In genomic region chr12:66823857-66824570, GRCh38 we compare ENCODE assay signal across 10 cellular contexts.
DNase-seq lines count a peak whose midpoint lies in the region; ATAC-seq and TF ChIP-seq lines count a peak whose summit lies in the region.
"Had no signal": no experiment of that assay in that cellular context is flagged by ENCODE, and none has a peak within 500 bp of the region (broad histone marks: within the 10 kb centered on the region; RNA-seq: fewer than 3 reads in every experiment).

No MANE protein-coding gene starts in this region.

- H3K36me3 Mint-ChIP-seq in activated naive CD4-positive, alpha-beta T cell treated with anti-CD3 and anti-CD28 coated beads, Interleukin-2, amount 50 U/mL, for 72 hours = peaks cover 0 to 7% of the 10 kb centered on the region in 2 donors

- TF ChIP-seq CTCF in RWPE1 (conservative IDR thresholded peaks at IDR 0.05; ENCODE audit: low read depth) = no peak

- ATAC-seq in Right ventricle myocardium superior (ENCODE audit: poor library complexity) = peak; percentile 51
- no peak for ATAC-seq in GM18858 (IDR thresholded peaks at IDR 0.05; ENCODE audit: unreplicated experiment)
- no peak for ATAC-seq in activated naive CD4-positive, alpha-beta T cell treated with anti-CD3 and anti-CD28 coated beads, Interleukin-2, amount 50 U/mL, for 72 hours

- POLR2A ChIA-PET in RWPE1 (lab: Yijun Ruan, JAX; ENCODE audit: low non-redundant PET) = no interaction called here

- H3K27ac Mint-ChIP-seq in activated naive CD4-positive, alpha-beta T cell treated with anti-CD3 and anti-CD28 coated beads, Interleukin-2, amount 50 U/mL, for 72 hours = no peak overlapping the region
- H3K27ac Mint-ChIP-seq: B cell had no signal

- intact Hi-C loops in Right ventricle myocardium superior (cut with DNase I) = no loop called here
- intact Hi-C loops in cardiac septum (cut with DNase I) = no loop called here

- CTCF ChIA-PET in RWPE1 (lab: Yijun Ruan, JAX) = interaction anchor here (0.6 kb wide), 2 partner anchors 54 to 206 kb away, joined by 3 to 4 read pairs; no protein-coding TSS in a partner anchor

- H3K9me3 Mint-ChIP-seq in activated naive CD4-positive, alpha-beta T cell treated with anti-CD3 and anti-CD28 coated beads, Interleukin-2, amount 50 U/mL, for 72 hours = peaks cover 0 to 6% of the 10 kb centered on the region in 2 donors

- DNase-seq in Right ventricle myocardium superior = no peak
- no peak for DNase-seq in cardiac septum (ENCODE audit: low spot score)
- DNase-seq in RWPE1 (ENCODE audit: low spot score) = peak; percentile 67
- peak; percentile 21 for DNase-seq in glomerular visceral epithelial cell (ENCODE audit: extremely low spot score)
- DNase-seq in GM03348 (ENCODE audit: low spot score) = no peak
- no peak for DNase-seq in activated CD4-positive, alpha-beta T cell treated with anti-CD3 and anti-CD28 coated beads for 48 hours
- no peak for DNase-seq in activated naive CD4-positive, alpha-beta T cell treated with anti-CD3 and anti-CD28 coated beads, Interleukin-2, amount 50 U/mL, for 72 hours (ENCODE audit: low spot score in 2 of 2)
- DNase-seq: MV-4-11 had no signal

- no peak overlapping the region for H3K27ac ChIP-seq in RWPE1

Comparison
In these comparisons a context has a peak if more than half of its experiments do, and no peak if none do; other contexts are left out.
1. DNase-seq: peak in RWPE1 (single experiment) and glomerular visceral epithelial cell (single experiment); none in Right ventricle myocardium superior (single experiment), cardiac septum (single experiment), GM03348 (single experiment), activated CD4-positive, alpha-beta T cell treated with anti-CD3 and anti-CD28 coated beads for 48 hours (single experiment) and activated naive CD4-positive, alpha-beta T cell treated with anti-CD3 and anti-CD28 coated beads, Interleukin-2, amount 50 U/mL, for 72 hours (0 of 2).